ENCODE assay signal across 8 cellular contexts in genomic region chr10:62268027-62268398, GRCh38. TPM values are rescaled to one million over a fixed set of nuclear protein-coding genes. Genes with fewer than 3 reads are reported as not detected.
DNase-seq lines count a peak whose midpoint lies in the region; ATAC-seq and TF ChIP-seq lines count a peak whose summit lies in the region.

No MANE protein-coding gene starts in this region.

- no peak overlapping the region for H3K9ac ChIP-seq in Karpas-422 (ENCODE audit: low read length)

- H2AFZ ChIP-seq in Karpas-422 (ENCODE audit: low read length): no peak overlapping the region

- H3K4me3 Mint-ChIP-seq in activated CD8-positive, alpha-beta T cell treated with anti-CD3 and anti-CD28 coated beads for 36 hours: peak overlapping the region; percentile 71

- TF ChIP-seq POLR2A in thyroid gland (IDR thresholded peaks at IDR 0.05): no peak

- H4K20me1 ChIP-seq in Karpas-422 (ENCODE audit: insufficient read depth, low read depth, low read length): no peaks in the 10 kb centered on the region

- H3K27me3 ChIP-seq in BE2C (no peaks in the 10 kb centered on the region), thyroid gland (no peaks in the 10 kb centered on the region), Karpas-422 (ENCODE audit: low read length) (no peaks in the 10 kb centered on the region)

- POLR2A ChIA-PET in activated CD8-positive, alpha-beta T cell treated with anti-CD3 and anti-CD28 coated beads for 36 hours (lab: Charles Lee): no interaction called here

- peaks cover 8% of the 10 kb centered on the region for H3K4me1 Mint-ChIP-seq in activated CD8-positive, alpha-beta T cell treated with anti-CD3 and anti-CD28 coated beads for 36 hours (ENCODE audit: low read depth)

- no peaks in the 10 kb centered on the region for H3K79me2 ChIP-seq in Karpas-422 (ENCODE audit: low read length)

- DNase-seq in BE2C (no peak), kidney tubule cell (ENCODE audit: low spot score) (peak; percentile 23), thyroid gland (peak in 1 of 2 donors; percentile 10), NCI-H1930 (lab: John Stamatoyannopoulos, UW) (no peak), Karpas-422 (no peak), NCI-H526 treated with DMSO at 0.1 percent for 48 hours (lab: John Stamatoyannopoulos, UW) (no peak)
- no peak for DNase-seq in activated CD8-positive, alpha-beta T cell treated with anti-CD3 and anti-CD28 coated beads for 36 hours

- H3K27me3 Mint-ChIP-seq in activated CD8-positive, alpha-beta T cell treated with anti-CD3 and anti-CD28 coated beads for 36 hours: peaks cover 30% of the 10 kb centered on the region

- CTCF ChIA-PET in activated CD8-positive, alpha-beta T cell treated with anti-CD3 and anti-CD28 coated beads for 36 hours (lab: Charles Lee): interaction anchor here (1.6 to 5.5 kb wide), 2 partner anchors 23 to 154 kb away, joined by 6 to 27 read pairs; no protein-coding TSS in a partner anchor

- no peaks in the 10 kb centered on the region for H3K9me3 ChIP-seq in BE2C
- H3K9me3 ChIP-seq in thyroid gland: no peaks in the 10 kb centered on the region
- H3K9me3 ChIP-seq in Karpas-422 (ENCODE audit: low read length): no peaks in the 10 kb centered on the region

- intact Hi-C loops in activated CD8-positive, alpha-beta T cell treated with anti-CD3 and anti-CD28 coated beads for 36 hours (cut with micrococcal nuclease): loop anchor here (10.0 kb wide), 1 partner anchor 167 kb away; no protein-coding TSS in a partner anchor
- intact Hi-C loops in thyroid gland (cut with DNase I): no loop called here

- H3K36me3 Mint-ChIP-seq in activated CD8-positive, alpha-beta T cell treated with anti-CD3 and anti-CD28 coated beads for 36 hours (ENCODE audit: low read depth): no peaks in the 10 kb centered on the region

- WGBS in thyroid gland, 2 donors: 3 to 4% methylated on average over 8 to 19 of the region's 19 CpGs

- H3K4me2 ChIP-seq in Karpas-422 (ENCODE audit: low read depth, low read length, poor library complexity, severe bottlenecking): no peak overlapping the region

- no peak for TF ChIP-seq CTCF in BE2C (IDR thresholded peaks at IDR 0.05; ENCODE audit: low read depth, low read length)
- TF ChIP-seq CTCF in activated CD8-positive, alpha-beta T cell treated with anti-CD3 and anti-CD28 coated beads for 36 hours (IDR thresholded peaks at IDR 0.05): no peak
- no peak for TF ChIP-seq CTCF in thyroid gland (IDR thresholded peaks at IDR 0.05)

- no peaks in the 10 kb centered on the region for H3K9me3 Mint-ChIP-seq in activated CD8-positive, alpha-beta T cell treated with anti-CD3 and anti-CD28 coated beads for 36 hours

- ATAC-seq in HG02678 (IDR thresholded peaks at IDR 0.05; ENCODE audit: unreplicated experiment): peak; percentile 10
- no peak for ATAC-seq in activated CD8-positive, alpha-beta T cell treated with anti-CD3 and anti-CD28 coated beads for 36 hours

- no peaks in the 10 kb centered on the region for H3K9me2 ChIP-seq in Karpas-422 (replicated peaks; ENCODE audit: insufficient read depth, low read length)

- H3K4me3 ChIP-seq in BE2C (ENCODE audit: low read depth, low read length) (peak overlapping the region; percentile 86), thyroid gland (replicated peaks in 1 of 3) (peak overlapping the region; percentile 28 to 57 (median 48)), Karpas-422 (ENCODE audit: low read length) (no peak overlapping the region)

- H3K36me3 ChIP-seq in BE2C (no peaks in the 10 kb centered on the region), thyroid gland (no peaks in the 10 kb centered on the region), Karpas-422 (ENCODE audit: insufficient read depth, low read length) (no peaks in the 10 kb centered on the region)

- H3K27ac ChIP-seq in thyroid gland (no peak overlapping the region), Karpas-422 (ENCODE audit: low read length) (no peak overlapping the region)

- H3K27ac Mint-ChIP-seq in activated CD8-positive, alpha-beta T cell treated with anti-CD3 and anti-CD28 coated beads for 36 hours: no peak overlapping the region

- no peaks in the 10 kb centered on the region for H3K4me1 ChIP-seq in BE2C
- H3K4me1 ChIP-seq in thyroid gland: peaks cover 7 to 11% of the 10 kb centered on the region in 2 donors
- no peaks in the 10 kb centered on the region for H3K4me1 ChIP-seq in Karpas-422 (ENCODE audit: low read length)

RNA-seq across cellular contexts. Expression of gene RTKN2, which starts 0.6 kb away (rescaled TPM):
- 0.73 TPM for polyA plus RNA-seq in BE2C (2012; ENCODE audit: insufficient read depth, insufficient read length, low read depth)
- total RNA-seq in activated CD8-positive, alpha-beta T cell treated with anti-CD3 and anti-CD28 coated beads for 36 hours: 1 to 10 TPM; 1.1 to 1.4 TPM
- total RNA-seq in thyroid gland: 1 to 10 TPM in 2 of 4 donors, under 1 TPM in 1, not detected in 1; 0.49 to 1.6 (median 1.2) TPM
- total RNA-seq in Karpas-422 (2014; rRNA removed; shearing (Covaris generic); ENCODE audit: low replicate concordance): not detected in 2 replicates
